Comparison of ENCODE assay signal across 13 cellular contexts in genomic region chr1:71650126-71650525, GRCh38.
"Had no signal": no experiment of that assay in that cellular context is flagged by ENCODE, and none has a peak within 500 bp of the region (broad histone marks: within the 10 kb centered on the region; RNA-seq: fewer than 3 reads in every experiment).

No MANE protein-coding gene starts in this region.

- H3K27me3 ChIP-seq: left lung, right atrium auricular region, tibial nerve had no signal

- H3K4me3 ChIP-seq: left lung, right atrium auricular region, smooth muscle cell, tibial nerve had no signal

- H3K4me1 ChIP-seq: left lung, right atrium auricular region, tibial nerve had no signal

- H3K36me3 ChIP-seq: left lung, right atrium auricular region, tibial nerve had no signal

- H3K9me3 ChIP-seq: left lung, right atrium auricular region, tibial nerve had no signal

- FAIRE-seq: keratinocyte had no signal

- H3K27ac ChIP-seq: left lung, right atrium auricular region, tibial nerve had no signal

- DNase-seq: activated B cell treated with CpG ODN at 0.5 μM for 24 hours; activated CD4-positive, alpha-beta T cell treated with anti-CD3 and anti-CD28 coated beads, Interleukin-2, amount 50 U/mL, for 1 hour; activated effector memory CD4-positive, alpha-beta T cell treated with Interleukin-2 at 50 U/mL for 16 hours; activated T-cell treated with anti-CD3 and anti-CD28 coated beads, Interleukin-2, amount 50 U/mL, for 1 hour; cerebellar nuclear complex; dermis blood vessel endothelial cell; left lung; natural killer cell had no signal

- ATAC-seq: activated naive CD4-positive, alpha-beta T cell treated with anti-CD3 and anti-CD28 coated beads, Interleukin-2, amount 50 U/mL, for 72 hours; left lung; natural killer cell had no signal
